In the genomic region with DNA sequence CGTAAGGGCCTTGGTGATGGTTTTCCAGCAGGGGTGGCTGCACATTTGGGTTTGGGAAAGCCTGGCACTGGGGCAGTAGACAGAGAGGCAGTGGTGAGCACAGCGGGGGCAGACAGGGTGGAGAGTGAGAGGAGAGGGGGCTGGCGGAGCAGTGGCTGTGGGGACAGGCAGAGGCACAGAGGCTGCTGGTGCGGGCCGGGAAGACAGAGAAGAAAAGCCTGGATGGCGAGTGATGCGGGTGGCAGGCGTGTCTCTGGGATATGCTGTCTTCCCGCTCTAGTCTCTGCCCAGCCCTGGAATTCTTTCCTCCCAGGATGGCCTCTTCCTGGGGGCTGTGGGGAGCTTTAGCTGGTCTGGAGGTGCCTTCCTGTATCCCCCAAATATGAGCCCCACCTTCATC, we compare ENCODE assay signal across 1 cellular context.
TF ChIP-seq lines count a peak whose summit lies in the region.

No MANE protein-coding gene starts in this region.

TF ChIP-seq in IMR-90, 13 proteins besides CTCF, POLR2A, EP300 and RAD21:
- TF ChIP-seq NFE2L2 (IDR thresholded peaks at IDR 0.05; ENCODE audit: low read depth, low read length) (no peak), MAFK (IDR thresholded peaks at IDR 0.05; ENCODE audit: low read depth, low read length) (no peak), SMC3 (IDR thresholded peaks at IDR 0.05; ENCODE audit: low read depth, low read length) (no peak), RCOR1 (IDR thresholded peaks at IDR 0.05; ENCODE audit: insufficient replicate concordance, low read length) (no peak), CEBPB (IDR thresholded peaks at IDR 0.05; ENCODE audit: low read depth, low read length) (no peak), MAZ (IDR thresholded peaks at IDR 0.05; ENCODE audit: borderline replicate concordance, low read depth, low read length) (no peak), BHLHE40 (IDR thresholded peaks at IDR 0.05; ENCODE audit: low read depth, low read length) (no peak), MXI1 (IDR thresholded peaks at IDR 0.05; ENCODE audit: borderline replicate concordance, low read depth, low read length) (no peak), RFX5 (IDR thresholded peaks at IDR 0.05; ENCODE audit: low read depth, low read length) (no peak)
- TF ChIP-seq, protein P1, sequence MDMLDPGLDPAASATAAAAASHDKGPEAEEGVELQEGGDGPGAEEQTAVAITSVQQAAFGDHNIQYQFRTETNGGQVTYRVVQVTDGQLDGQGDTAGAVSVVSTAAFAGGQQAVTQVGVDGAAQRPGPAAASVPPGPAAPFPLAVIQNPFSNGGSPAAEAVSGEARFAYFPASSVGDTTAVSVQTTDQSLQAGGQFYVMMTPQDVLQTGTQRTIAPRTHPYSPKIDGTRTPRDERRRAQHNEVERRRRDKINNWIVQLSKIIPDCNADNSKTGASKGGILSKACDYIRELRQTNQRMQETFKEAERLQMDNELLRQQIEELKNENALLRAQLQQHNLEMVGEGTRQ (IDR thresholded peaks at IDR 0.05; ENCODE audit: low read depth, low read length), result no peak
- TF ChIP-seq, protein P2, sequence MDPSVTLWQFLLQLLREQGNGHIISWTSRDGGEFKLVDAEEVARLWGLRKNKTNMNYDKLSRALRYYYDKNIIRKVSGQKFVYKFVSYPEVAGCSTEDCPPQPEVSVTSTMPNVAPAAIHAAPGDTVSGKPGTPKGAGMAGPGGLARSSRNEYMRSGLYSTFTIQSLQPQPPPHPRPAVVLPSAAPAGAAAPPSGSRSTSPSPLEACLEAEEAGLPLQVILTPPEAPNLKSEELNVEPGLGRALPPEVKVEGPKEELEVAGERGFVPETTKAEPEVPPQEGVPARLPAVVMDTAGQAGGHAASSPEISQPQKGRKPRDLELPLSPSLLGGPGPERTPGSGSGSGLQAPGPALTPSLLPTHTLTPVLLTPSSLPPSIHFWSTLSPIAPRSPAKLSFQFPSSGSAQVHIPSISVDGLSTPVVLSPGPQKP (IDR thresholded peaks at IDR 0.05; ENCODE audit: borderline replicate concordance, low read depth, low read length), result no peak
